In genomic region chr3:14602006-14602803, GRCh38 we compare ENCODE assay signal across 8 cellular contexts. TPM values are rescaled to one million over a fixed set of nuclear protein-coding genes. Genes with fewer than 3 reads are reported as not detected.
DNase-seq lines count a peak whose midpoint lies in the region; ATAC-seq and TF ChIP-seq lines count a peak whose summit lies in the region.
"Had no signal": no experiment of that assay in that cellular context is flagged by ENCODE, and none has a peak within 500 bp of the region (broad histone marks: within the 10 kb centered on the region; RNA-seq: fewer than 3 reads in every experiment).

No MANE protein-coding gene starts in this region.

- H3K27ac Mint-ChIP-seq in CD8-positive, alpha-beta memory T cell, result no peak overlapping the region
- no peak overlapping the region for H3K27ac Mint-ChIP-seq in T-cell
- H3K27ac Mint-ChIP-seq: activated naive CD4-positive, alpha-beta T cell treated with anti-CD3 and anti-CD28 coated beads, Interleukin-2, amount 10 ng/mL, durations not matched to agents 7 days and 5 days had no signal

- H3K27me3 Mint-ChIP-seq in CD8-positive, alpha-beta memory T cell, result peaks cover 49 to 72% of the 10 kb centered on the region in 2 donors
- H3K27me3 Mint-ChIP-seq in T-cell, result peaks cover 60 to 70% of the 10 kb centered on the region in 2 donors

- no peaks in the 10 kb centered on the region for H3K79me2 ChIP-seq in GM23248 (ENCODE audit: insufficient read depth)

- POLR2A ChIA-PET in CD8-positive, alpha-beta memory T cell (lab: Charles Lee), result no interaction called here
- POLR2A ChIA-PET in T-cell (lab: Charles Lee), result no interaction called here

- CTCF ChIA-PET in CD8-positive, alpha-beta memory T cell (lab: Charles Lee), result no interaction called here
- CTCF ChIA-PET in T-cell (lab: Charles Lee), result interaction anchor here (0.6 kb wide), 2 partner anchors 319 to 395 kb away, joined by 3 read pairs; no protein-coding TSS in a partner anchor

- in situ Hi-C loops in GM23248 (cut with MboI), result no loop called here

- H3K9ac ChIP-seq in GM23248 (no peak overlapping the region), iPS-15b (ENCODE audit: low read depth, low read length) (peak overlapping the region; percentile 30)

- no peak for DNase-seq in GM23248
- no peak for DNase-seq in RWPE2 (ENCODE audit: low spot score)
- DNase-seq in skeletal muscle cell (ENCODE audit: low read depth), result no peak
- no peak for DNase-seq in CD8-positive, alpha-beta memory T cell
- DNase-seq in activated CD4-positive, CD25-positive, alpha-beta regulatory T cell treated with anti-CD3 and anti-CD28 coated beads, Interleukin-2, amount 50 U/mL, for 72 hours, result no peak
- no peak for DNase-seq in T-cell
- DNase-seq: activated naive CD4-positive, alpha-beta T cell treated with anti-CD3 and anti-CD28 coated beads, Interleukin-2, amount 10 ng/mL, durations not matched to agents 7 days and 5 days had no signal

- H3K4me3 Mint-ChIP-seq in CD8-positive, alpha-beta memory T cell, result no peak overlapping the region
- H3K4me3 Mint-ChIP-seq in T-cell, result no peak overlapping the region
- H3K4me3 Mint-ChIP-seq: activated naive CD4-positive, alpha-beta T cell treated with anti-CD3 and anti-CD28 coated beads, Interleukin-2, amount 10 ng/mL, durations not matched to agents 7 days and 5 days had no signal

- 0 out of 2 replicates have a peak, but pooled peaks cover 3% of the 10 kb centered on the region for H3K4me1 ChIP-seq in GM23248 (ENCODE audit: insufficient read depth)
- H3K4me1 ChIP-seq in RWPE2 (ENCODE audit: insufficient read depth, poor library complexity, severe bottlenecking), result no peaks in the 10 kb centered on the region
- H3K4me1 ChIP-seq in iPS-15b (ENCODE audit: control insufficient read depth, insufficient read depth, low read length), result peaks cover 5% of the 10 kb centered on the region
- no peaks in the 10 kb centered on the region for H3K4me1 ChIP-seq in CD8-positive, alpha-beta memory T cell (ENCODE audit: insufficient read depth, low read length)

- H2AFZ ChIP-seq in GM23248, result 0 out of 2 replicates have a peak overlapping the region, but pooled peaks have one; percentile 33

- no peaks in the 10 kb centered on the region for H4K20me1 ChIP-seq in GM23248 (ENCODE audit: insufficient read depth)

- H3K27ac ChIP-seq in GM23248 (no peak overlapping the region), RWPE2 (ENCODE audit: poor library complexity, severe bottlenecking) (no peak overlapping the region)
- no peak overlapping the region for H3K27ac ChIP-seq in CD8-positive, alpha-beta memory T cell (ENCODE audit: low read depth, low read length)

- peak overlapping the region; percentile 35 for H3K4me2 ChIP-seq in GM23248 (ENCODE audit: unreplicated experiment)

- no peak for ATAC-seq in RWPE2 (ENCODE audit: low read depth)
- ATAC-seq in T-cell (replicated peaks in 1 of 4), result no peak

- TF ChIP-seq CTCF in RWPE2 (IDR thresholded peaks at IDR 0.05; ENCODE audit: poor library complexity, severe bottlenecking), result peak; percentile 17

- peaks cover 3 to 9% (median 5%) of the 10 kb centered on the region in 5 donors for H3K9me3 Mint-ChIP-seq in CD8-positive, alpha-beta memory T cell
- peaks cover 5 to 15% (median 15%) of the 10 kb centered on the region in 3 donors for H3K9me3 Mint-ChIP-seq in T-cell

- 3% methylated on average over 20 to 66 of the region's 66 CpGs for WGBS in GM23248 (ENCODE audit: low coverage in 1 of 2, low lambda C conversion rate in 2 of 2, missing lambda C conversion rate in 2 of 2), 2 experiments

- H3K9me3 ChIP-seq in GM23248 (ENCODE audit: low read depth) (no peaks in the 10 kb centered on the region), RWPE2 (ENCODE audit: severe bottlenecking) (no peaks in the 10 kb centered on the region), iPS-15b (ENCODE audit: control insufficient read depth, insufficient read depth, low read length) (no peaks in the 10 kb centered on the region)
- H3K9me3 ChIP-seq in CD8-positive, alpha-beta memory T cell (ENCODE audit: low read length), result no peaks in the 10 kb centered on the region

- no peaks in the 10 kb centered on the region for H3K36me3 ChIP-seq in GM23248 (ENCODE audit: low read depth)
- H3K36me3 ChIP-seq in RWPE2 (ENCODE audit: low read depth), result no peaks in the 10 kb centered on the region
- H3K36me3 ChIP-seq in iPS-15b (ENCODE audit: control insufficient read depth, insufficient read depth, low read length), result no peaks in the 10 kb centered on the region
- H3K36me3 ChIP-seq in CD8-positive, alpha-beta memory T cell (ENCODE audit: insufficient read depth, low read length), result no peaks in the 10 kb centered on the region

- no peaks in the 10 kb centered on the region for H3F3A ChIP-seq in GM23248 (ENCODE audit: insufficient read depth)

- peaks cover 0 to 4% (median 0%) of the 10 kb centered on the region in 3 donors for H3K36me3 Mint-ChIP-seq in CD8-positive, alpha-beta memory T cell
- H3K36me3 Mint-ChIP-seq in T-cell, result no peaks in the 10 kb centered on the region

- H3K9me2 ChIP-seq in GM23248 (ENCODE audit: insufficient read depth), result no peaks in the 10 kb centered on the region

- H3K27me3 ChIP-seq in GM23248 (replicated peaks; ENCODE audit: insufficient read depth), result peaks cover 26% of the 10 kb centered on the region
- H3K27me3 ChIP-seq in RWPE2 (ENCODE audit: insufficient read depth, poor library complexity, severe bottlenecking), result peaks cover 29% of the 10 kb centered on the region
- H3K27me3 ChIP-seq in iPS-15b (ENCODE audit: control insufficient read depth, insufficient read depth, low read length), result peaks cover 19% of the 10 kb centered on the region
- peaks cover 19% of the 10 kb centered on the region for H3K27me3 ChIP-seq in CD8-positive, alpha-beta memory T cell (ENCODE audit: insufficient read depth, low read length, poor library complexity, severe bottlenecking)

- H3K4me1 Mint-ChIP-seq in CD8-positive, alpha-beta memory T cell, result peaks cover 3 to 10% (median 7%) of the 10 kb centered on the region in 3 donors
- peaks cover 0 to 12% (median 10%) of the 10 kb centered on the region in 3 donors for H3K4me1 Mint-ChIP-seq in T-cell

- H3K4me3 ChIP-seq in GM23248 (peak overlapping the region; percentile 57), RWPE2 (ENCODE audit: severe bottlenecking) (peak overlapping the region; percentile 22), iPS-15b (ENCODE audit: low read depth, low read length) (peak overlapping the region; percentile 56), skeletal muscle cell (ENCODE audit: low read depth, low read length) (peak overlapping the region; percentile 5)
- no peak overlapping the region for H3K4me3 ChIP-seq in CD8-positive, alpha-beta memory T cell (ENCODE audit: low read length)

RNA-seq across cellular contexts. Expression of gene CCDC174, which starts 49.4 kb away (rescaled TPM):
- 8.4 and 13.0 TPM in 2 replicates for total RNA-seq in GM23248 (2014; rRNA removed; shearing (Covaris generic))
- 21.9 and 22.1 TPM in 2 replicates for polyA plus RNA-seq in GM23248 (2016; fragmentation: Nextera tagmentation; extraction: Ambion mirVana)
- 10 to 100 TPM; 16.8 to 18.2 TPM for total RNA-seq in CD8-positive, alpha-beta memory T cell
- polyA plus RNA-seq in CD8-positive, alpha-beta memory T cell, result 34.6 TPM
- total RNA-seq in T-cell, result 10 to 100 TPM; 36.1 to 48.9 (median 40.6) TPM
